In the genomic region with DNA sequence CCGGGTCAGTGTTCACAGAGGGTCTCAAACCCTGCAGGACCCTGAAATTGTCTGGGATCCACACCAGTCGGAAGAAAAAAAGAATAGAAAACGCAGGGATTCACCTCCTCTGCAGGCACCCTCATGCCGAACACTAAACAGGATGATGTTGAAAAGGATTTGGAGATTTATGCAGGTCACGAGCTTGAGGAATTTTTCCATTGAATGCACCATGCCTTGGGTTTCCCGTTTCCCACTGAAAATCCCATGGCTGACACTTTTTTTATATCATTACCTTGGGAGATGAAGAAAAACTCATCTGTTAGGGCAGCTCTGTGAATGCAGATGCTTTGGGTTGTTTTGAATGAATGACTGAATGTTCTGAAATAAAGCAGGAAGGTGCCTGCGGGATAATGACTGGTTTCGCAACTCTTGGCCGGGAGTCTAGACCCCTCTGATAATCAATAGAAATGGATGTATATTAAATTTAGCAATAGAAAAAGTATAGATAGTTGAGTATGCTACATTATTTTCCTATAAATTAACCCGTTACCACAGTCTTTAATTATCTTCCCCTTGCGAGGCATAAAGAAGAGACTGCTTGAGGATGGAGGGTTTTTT, we compare ENCODE assay signal across 17 cellular contexts.
DNase-seq lines count a peak whose midpoint lies in the region; ATAC-seq and TF ChIP-seq lines count a peak whose summit lies in the region.
"Had no signal": no experiment of that assay in that cellular context is flagged by ENCODE, and none has a peak within 500 bp of the region (broad histone marks: within the 10 kb centered on the region; RNA-seq: fewer than 3 reads in every experiment).

No MANE protein-coding gene starts in this region.

- intact Hi-C loops in CD8-positive, alpha-beta T cell (cut with DNase I, micrococcal nuclease): no loop called here

- H3T11ph ChIP-seq in H9 (ENCODE audit: low read length): no peak overlapping the region

- no peak overlapping the region for H2BK5ac ChIP-seq in H9 (ENCODE audit: insufficient read length, low read length)

- H4K20me1 ChIP-seq in H9 (ENCODE audit: control insufficient read depth, insufficient read depth, insufficient read length): no peaks in the 10 kb centered on the region

- WGBS in H9 (ENCODE audit: extremely low coverage, insufficient read length, low lambda C conversion rate): no CpG with 5 or more reads among the region's 11 CpGs
- WGBS in liver: 68% methylated on average over 11 of the region's 11 CpGs

- no peak overlapping the region for H4K91ac ChIP-seq in H9 (ENCODE audit: insufficient read length, low read depth, low read length)

- DNase-seq in H9: no peak
- DNase-seq in retinal pigment epithelial cell (ENCODE audit: low read depth): no peak
- DNase-seq in CD8-positive, alpha-beta memory T cell: no peak
- DNase-seq in NCI-H1436 (lab: John Stamatoyannopoulos, UW): no peak
- DNase-seq in CD8-positive, alpha-beta T cell: no peak
- DNase-seq: activated B cell treated with CpG ODN at 0.5 μM for 24 hours, adrenal gland, foreskin fibroblast, HFFc6, NCI-H1694, NCI-H446 treated with DMSO at 0.1 percent for 48 hours had no signal

- no peak overlapping the region for H3K4ac ChIP-seq in H9 (ENCODE audit: low read depth, low read length)

- H3K4me3 ChIP-seq in liver (ENCODE audit: low read depth in 1 of 3, low read length in 3 of 3): peak overlapping the region in 1 of 3 donors; percentile 36
- H3K4me3 ChIP-seq in retinal pigment epithelial cell (ENCODE audit: low read length): peak overlapping the region; percentile 54
- H3K4me3 ChIP-seq in CD8-positive, alpha-beta memory T cell (ENCODE audit: low read length): no peak overlapping the region
- no peak overlapping the region for H3K4me3 ChIP-seq in CD8-positive, alpha-beta T cell (ENCODE audit: low read depth, low read length)
- H3K4me3 ChIP-seq: GM12878, lung had no signal

- H3K14ac ChIP-seq in H9 (ENCODE audit: insufficient read depth, low read length): no peak overlapping the region

- no peaks in the 10 kb centered on the region for H3K9me3 ChIP-seq in H9 (ENCODE audit: control insufficient read depth, low read depth, low read length)
- no peaks in the 10 kb centered on the region for H3K9me3 ChIP-seq in liver (ENCODE audit: control insufficient read depth in 4 of 4, low read length in 3 of 4)
- no peaks in the 10 kb centered on the region for H3K9me3 ChIP-seq in CD8-positive, alpha-beta memory T cell (ENCODE audit: low read length)
- no peaks in the 10 kb centered on the region for H3K9me3 ChIP-seq in CD8-positive, alpha-beta T cell (ENCODE audit: low read length)
- H3K9me3 ChIP-seq: adrenal gland had no signal

- H3K79me1 ChIP-seq in H9 (ENCODE audit: insufficient read depth, low read depth, low read length, poor library complexity, severe bottlenecking): no peaks in the 10 kb centered on the region

- H3K23me2 ChIP-seq in H9 (ENCODE audit: insufficient read length, low read depth, low read length, poor library complexity, severe bottlenecking): peaks cover 5% of the 10 kb centered on the region

- 0 out of 7 replicates have a peak overlapping the region, but pooled peaks of 2 of the 3 experiments have one; percentile 40 to 59 for H3K27ac Mint-ChIP-seq in H9
- H3K27ac Mint-ChIP-seq in brain: peak overlapping the region; percentile 89 to 98 (median 94)
- no peak overlapping the region for H3K27ac Mint-ChIP-seq in CD8-positive, alpha-beta memory T cell
- no peak overlapping the region for H3K27ac Mint-ChIP-seq in CD8-positive, alpha-beta T cell
- H3K27ac Mint-ChIP-seq: activated B cell treated with CpG ODN at 0.5 μM for 24 hours; activated T-helper 2 cell treated with anti-CD3 and anti-CD28 coated beads, Interferon-gamma antibody, Interleukin-2, Interleukin-4, amounts not matched to agents 10 μg/mL and 5 μg/mL and 100 μg/mL, durations not matched to agents 14 hours and 24 hours and 36 hours; HFFc6 had no signal

- H4K8ac ChIP-seq in H9 (replicated peaks; ENCODE audit: insufficient read length, low read depth, low read length): no peak overlapping the region

- no peak overlapping the region for H3K23ac ChIP-seq in H9 (ENCODE audit: insufficient read length, low read depth, low read length)

- H3K4me1 Mint-ChIP-seq in H9: peaks cover 38 to 41% of the 10 kb centered on the region in 2 experiments
- peaks cover 95% of the 10 kb centered on the region for H3K4me1 Mint-ChIP-seq in brain
- no peaks in the 10 kb centered on the region for H3K4me1 Mint-ChIP-seq in CD8-positive, alpha-beta memory T cell
- H3K4me1 Mint-ChIP-seq in CD8-positive, alpha-beta T cell (ENCODE audit: low read depth): no peaks in the 10 kb centered on the region
- H3K4me1 Mint-ChIP-seq: activated B cell treated with CpG ODN at 0.5 μM for 24 hours had no signal

- H3K36me3 Mint-ChIP-seq in H9 (ENCODE audit: insufficient read depth in 1 of 3, low read depth in 3 of 3) (peaks cover 0 to 5% (median 0%) of the 10 kb centered on the region in 3 experiments; a peak in 3 of 7 replicates), brain (no peaks in the 10 kb centered on the region)
- no peaks in the 10 kb centered on the region for H3K36me3 Mint-ChIP-seq in CD8-positive, alpha-beta memory T cell
- H3K36me3 Mint-ChIP-seq in CD8-positive, alpha-beta T cell: no peaks in the 10 kb centered on the region

- ATAC-seq in HG02610 (IDR thresholded peaks at IDR 0.05; ENCODE audit: unreplicated experiment): no peak
- ATAC-seq in CD8-positive, alpha-beta T cell: no peak
- ATAC-seq: GM12878 had no signal

- POLR2A ChIA-PET in CD8-positive, alpha-beta memory T cell (lab: Charles Lee): no interaction called here
- POLR2A ChIA-PET in CD8-positive, alpha-beta T cell (lab: Charles Lee): no interaction called here

- no peak for TF ChIP-seq CTCF in H9 (conservative IDR thresholded peaks at IDR 0.05)
- no peak for TF ChIP-seq CTCF in brain (conservative IDR thresholded peaks at IDR 0.05)
- TF ChIP-seq CTCF in liver (IDR thresholded peaks at IDR 0.05; ENCODE audit: low read depth, low read length, missing input control): no peak
- TF ChIP-seq CTCF in retinal pigment epithelial cell (conservative IDR thresholded peaks at IDR 0.05; ENCODE audit: low read depth, low read length): no peak
- no peak for TF ChIP-seq CTCF in CD8-positive, alpha-beta T cell (IDR thresholded peaks at IDR 0.05)

- no peak overlapping the region for H3K56ac ChIP-seq in H9 (ENCODE audit: insufficient read length, low read depth, low read length)

- H3K27me3 ChIP-seq in H9 (ENCODE audit: insufficient read depth, low read length): no peaks in the 10 kb centered on the region
- H3K27me3 ChIP-seq in liver (ENCODE audit: control insufficient read depth in 4 of 4, insufficient read depth in 4 of 4, low read length in 3 of 4): no peaks in the 10 kb centered on the region
- H3K27me3 ChIP-seq in CD8-positive, alpha-beta memory T cell (ENCODE audit: insufficient read depth, low read length, poor library complexity, severe bottlenecking): peaks cover 15% of the 10 kb centered on the region
- peaks cover 4% of the 10 kb centered on the region for H3K27me3 ChIP-seq in CD8-positive, alpha-beta T cell (ENCODE audit: insufficient read depth, low read length)

- H3K4me1 ChIP-seq in H9 (ENCODE audit: insufficient read depth, low read length) (peaks cover 3% of the 10 kb centered on the region; the same call in 1 of the 2 replicates), liver (ENCODE audit: control insufficient read depth in 4 of 4, insufficient read depth in 4 of 4, low read length in 3 of 4) (peaks cover 20 to 50% (median 37%) of the 10 kb centered on the region in 4 donors)
- H3K4me1 ChIP-seq in CD8-positive, alpha-beta memory T cell (ENCODE audit: insufficient read depth, low read length): no peaks in the 10 kb centered on the region
- H3K4me1 ChIP-seq in CD8-positive, alpha-beta T cell (ENCODE audit: insufficient read depth, low read length): no peaks in the 10 kb centered on the region

- no peak overlapping the region for H2BK12ac ChIP-seq in H9 (ENCODE audit: insufficient read length, low read depth, low read length)

- no peak overlapping the region for H2BK15ac ChIP-seq in H9 (ENCODE audit: low read depth, low read length)

- TF ChIP-seq RAD21 in liver (IDR thresholded peaks at IDR 0.05): no peak

- no peak overlapping the region for H3K18ac ChIP-seq in H9 (ENCODE audit: insufficient read length, low read depth, low read length)

- H3K9me3 Mint-ChIP-seq in H9 (peaks cover 0 to 3% of the 10 kb centered on the region in 2 experiments; a peak in 1 of 5 replicates), brain (peaks cover 0 to 9% (median 4%) of the 10 kb centered on the region in 5 experiments)
- H3K9me3 Mint-ChIP-seq in CD8-positive, alpha-beta memory T cell: peaks cover 0 to 2% (median 0%) of the 10 kb centered on the region in 5 donors
- H3K9me3 Mint-ChIP-seq in CD8-positive, alpha-beta T cell: no peaks in the 10 kb centered on the region
- H3K9me3 Mint-ChIP-seq: activated T-helper 2 cell treated with anti-CD3 and anti-CD28 coated beads, Interferon-gamma antibody, Interleukin-2, Interleukin-4, amounts not matched to agents 10 μg/mL and 5 μg/mL and 100 μg/mL, durations not matched to agents 14 hours and 24 hours and 36 hours had no signal

- H3K4me3 Mint-ChIP-seq in H9 (peak overlapping the region; percentile 70 to 82), brain (peak overlapping the region; percentile 84 to 89 (median 86))
- H3K4me3 Mint-ChIP-seq in CD8-positive, alpha-beta memory T cell: no peak overlapping the region
- H3K4me3 Mint-ChIP-seq in CD8-positive, alpha-beta T cell: no peak overlapping the region
- H3K4me3 Mint-ChIP-seq: activated B cell treated with CpG ODN at 0.5 μM for 24 hours, HFFc6 had no signal

- no peak overlapping the region for H2BK20ac ChIP-seq in H9 (ENCODE audit: low read depth, low read length, poor library complexity, severe bottlenecking)

- no peak overlapping the region for H2AK5ac ChIP-seq in H9 (ENCODE audit: insufficient read length, low read length)

- H3K79me2 ChIP-seq in H9 (ENCODE audit: insufficient read depth, low read length): no peaks in the 10 kb centered on the region

- H3K27ac ChIP-seq in H9 (ENCODE audit: insufficient read length, low read depth, low read length) (no peak overlapping the region), liver (ENCODE audit: low read depth in 1 of 2, low read length in 2 of 2) (peak overlapping the region; percentile 38 to 90)
- no peak overlapping the region for H3K27ac ChIP-seq in CD8-positive, alpha-beta memory T cell (ENCODE audit: low read depth, low read length)
- no peak overlapping the region for H3K27ac ChIP-seq in CD8-positive, alpha-beta T cell (ENCODE audit: low read depth, low read length)
- H3K27ac ChIP-seq: adrenal gland had no signal

- H3K9ac ChIP-seq in H9 (ENCODE audit: extremely low read depth, insufficient read length, low read length): no peak overlapping the region
- H3K9ac ChIP-seq in liver (ENCODE audit: low read depth in 1 of 2, low read length in 2 of 2): peak overlapping the region in 1 of 2 donors; percentile 32

- peak overlapping the region; percentile 57 for H3K4me2 ChIP-seq in H9 (ENCODE audit: insufficient read depth, insufficient read length, low read length)

- H2AFZ ChIP-seq in H9 (ENCODE audit: low read length): no peak overlapping the region

- no peak overlapping the region for H2BK120ac ChIP-seq in H9 (ENCODE audit: low read depth, low read length, poor library complexity, severe bottlenecking)

- H4K5ac ChIP-seq in H9 (ENCODE audit: insufficient read length, low read depth, low read length): no peak overlapping the region

- CTCF ChIA-PET in CD8-positive, alpha-beta memory T cell (lab: Charles Lee): no interaction called here
- CTCF ChIA-PET in CD8-positive, alpha-beta T cell (lab: Charles Lee): no interaction called here

- H3K27me3 Mint-ChIP-seq in H9 (ENCODE audit: low read depth): peaks cover 68% of the 10 kb centered on the region
- H3K27me3 Mint-ChIP-seq in brain: peaks cover 10% of the 10 kb centered on the region
- H3K27me3 Mint-ChIP-seq in CD8-positive, alpha-beta memory T cell: peaks cover 40 to 68% of the 10 kb centered on the region in 2 donors
- peaks cover 60% of the 10 kb centered on the region for H3K27me3 Mint-ChIP-seq in CD8-positive, alpha-beta T cell (ENCODE audit: low read depth)

- H3K36me3 ChIP-seq in liver (ENCODE audit: control insufficient read depth in 4 of 4, insufficient read depth in 3 of 4, low read depth in 1 of 4, low read length in 3 of 4): no peaks in the 10 kb centered on the region
- no peaks in the 10 kb centered on the region for H3K36me3 ChIP-seq in CD8-positive, alpha-beta memory T cell (ENCODE audit: insufficient read depth, low read length)
- no peaks in the 10 kb centered on the region for H3K36me3 ChIP-seq in CD8-positive, alpha-beta T cell (ENCODE audit: insufficient read depth, low read length)
- H3K36me3 ChIP-seq: adrenal gland had no signal

Comparison
In these comparisons a context has a peak if more than half of its experiments do, and no peak if none do; other contexts are left out.
1. H3K27ac ChIP-seq: peak in liver (2 of 2); none in H9 (single experiment), CD8-positive, alpha-beta memory T cell (single experiment) and CD8-positive, alpha-beta T cell (single experiment).
2. H3K27ac Mint-ChIP-seq: peak in H9 (2 of 3) and brain (5 of 5); none in CD8-positive, alpha-beta memory T cell (0 of 8) and CD8-positive, alpha-beta T cell (single experiment).
3. H3K4me3 Mint-ChIP-seq: peak in H9 (2 of 2) and brain (5 of 5); none in CD8-positive, alpha-beta memory T cell (0 of 7) and CD8-positive, alpha-beta T cell (single experiment).